In genomic region chr22:37233751-37234631, GRCh38 we compare ENCODE assay signal across 1 cellular context.
TF ChIP-seq lines count a peak whose summit lies in the region.

No MANE protein-coding gene starts in this region.

TF ChIP-seq in IMR-90, 13 proteins besides CTCF, POLR2A, EP300 and RAD21:
- TF ChIP-seq SMC3 (IDR thresholded peaks at IDR 0.05; ENCODE audit: low read depth, low read length) (no peak), ELK1 (IDR thresholded peaks at IDR 0.05; ENCODE audit: borderline replicate concordance, low read depth, low read length) (no peak), MAZ (IDR thresholded peaks at IDR 0.05; ENCODE audit: borderline replicate concordance, low read depth, low read length) (no peak), CEBPB (IDR thresholded peaks at IDR 0.05; ENCODE audit: low read depth, low read length) (no peak), MAFK (IDR thresholded peaks at IDR 0.05; ENCODE audit: low read depth, low read length) (no peak), CHD1 (IDR thresholded peaks at IDR 0.05; ENCODE audit: low read depth, low read length) (no peak), RCOR1 (IDR thresholded peaks at IDR 0.05; ENCODE audit: insufficient replicate concordance, low read length) (no peak), MXI1 (IDR thresholded peaks at IDR 0.05; ENCODE audit: borderline replicate concordance, low read depth, low read length) (no peak), BHLHE40 (IDR thresholded peaks at IDR 0.05; ENCODE audit: low read depth, low read length) (no peak)
TF ChIP-seq in IMR-90: peak in this region for 0.
